19 cellular contexts compared by ENCODE assay signal in genomic region chr6:129677634-129678325, GRCh38. TPM values are rescaled to one million over a fixed set of nuclear protein-coding genes. Genes with fewer than 3 reads are reported as not detected.
DNase-seq lines count a peak whose midpoint lies in the region; ATAC-seq and TF ChIP-seq lines count a peak whose summit lies in the region.
"Had no signal": no experiment of that assay in that cellular context is flagged by ENCODE, and none has a peak within 500 bp of the region (broad histone marks: within the 10 kb centered on the region; RNA-seq: fewer than 3 reads in every experiment).

No MANE protein-coding gene starts in this region.

- H3K27ac ChIP-seq in CD8-positive, alpha-beta memory T cell (ENCODE audit: low read depth, low read length): peak overlapping the region; percentile 5
- peak overlapping the region; percentile 40 for H3K27ac ChIP-seq in PC-3 (ENCODE audit: low read length)
- H3K27ac ChIP-seq in parathyroid adenoma: peak overlapping the region; percentile 17
- H3K27ac ChIP-seq in gastroesophageal sphincter: no peak overlapping the region

- CTCF ChIA-PET in CD8-positive, alpha-beta memory T cell (lab: Charles Lee): interaction anchor here (0.5 to 1.1 kb wide), 3 partner anchors 18 to 72 kb away, joined by 3 read pairs; no protein-coding TSS in a partner anchor
- CTCF ChIA-PET in PC-3 (lab: Charles Lee): no interaction called here

- WGBS in gastroesophageal sphincter (ENCODE audit: low coverage in 1 of 2), 2 donors: 85 to 92% methylated on average over 2 of the region's 2 CpGs

- H3K27ac Mint-ChIP-seq in CD8-positive, alpha-beta memory T cell: peak overlapping the region in 1 of 8 donors; percentile 10
- H3K27ac Mint-ChIP-seq: activated naive CD4-positive, alpha-beta T cell treated with anti-CD3 and anti-CD28 coated beads, Interleukin-2, amount 50 U/mL, for 24 hours had no signal

- H3K27me3 Mint-ChIP-seq in CD8-positive, alpha-beta memory T cell: no peaks in the 10 kb centered on the region
- H3K27me3 Mint-ChIP-seq: activated naive CD4-positive, alpha-beta T cell treated with anti-CD3 and anti-CD28 coated beads, Interleukin-2, amount 50 U/mL, for 24 hours; naive B cell had no signal

- POLR2A ChIA-PET in CD8-positive, alpha-beta memory T cell (lab: Charles Lee): no interaction called here
- POLR2A ChIA-PET in PC-3 (lab: Charles Lee; ENCODE audit: unreplicated experiment): no interaction called here

- no peaks in the 10 kb centered on the region for H3K36me3 ChIP-seq in CD8-positive, alpha-beta memory T cell (ENCODE audit: insufficient read depth, low read length)
- H3K36me3 ChIP-seq in PC-3 (ENCODE audit: low read depth, low read length): no peaks in the 10 kb centered on the region
- H3K36me3 ChIP-seq in parathyroid adenoma (ENCODE audit: control insufficient read depth, insufficient read depth, low read length): no peaks in the 10 kb centered on the region
- H3K36me3 ChIP-seq in gastroesophageal sphincter: no peaks in the 10 kb centered on the region
- H3K36me3 ChIP-seq: MG63, stomach had no signal

- no peak overlapping the region for H3K4me3 ChIP-seq in CD8-positive, alpha-beta memory T cell (ENCODE audit: low read length)
- no peak overlapping the region for H3K4me3 ChIP-seq in PC-3 (ENCODE audit: low read length)
- no peak overlapping the region for H3K4me3 ChIP-seq in parathyroid adenoma (ENCODE audit: low read depth, low read length)
- H3K4me3 ChIP-seq in gastroesophageal sphincter: no peak overlapping the region
- H3K4me3 ChIP-seq: MG63, stomach had no signal

- no TSS peak for BruUV-seq in PC-3 (replicated peaks; lab: Mats Ljungman, UMichigan)

- no peaks in the 10 kb centered on the region for H3F3A ChIP-seq in PC-3 (ENCODE audit: low read length, unreplicated experiment)

- no peak for TF ChIP-seq EP300 in gastroesophageal sphincter (IDR thresholded peaks at IDR 0.05)

- H3K4me3 Mint-ChIP-seq in CD8-positive, alpha-beta memory T cell: no peak overlapping the region
- H3K4me3 Mint-ChIP-seq: activated naive CD4-positive, alpha-beta T cell treated with anti-CD3 and anti-CD28 coated beads, Interleukin-2, amount 50 U/mL, for 24 hours; naive B cell had no signal

- peaks cover 8% of the 10 kb centered on the region for H3K4me1 ChIP-seq in CD8-positive, alpha-beta memory T cell (ENCODE audit: insufficient read depth, low read length)
- H3K4me1 ChIP-seq in PC-3 (ENCODE audit: insufficient read depth, low read length): peaks cover 43% of the 10 kb centered on the region
- H3K4me1 ChIP-seq in parathyroid adenoma: peaks cover 25% of the 10 kb centered on the region
- H3K4me1 ChIP-seq in gastroesophageal sphincter: peaks cover 0 to 9% (median 0%) of the 10 kb centered on the region in 3 donors

- H3K4me2 ChIP-seq in PC-3 (ENCODE audit: low read length): peak overlapping the region; percentile 41
- no peak overlapping the region for H3K4me2 ChIP-seq in parathyroid adenoma (ENCODE audit: low read length)

- ATAC-seq in PC-3: peak; percentile 44; the same call in 1 of the 2 replicates
- ATAC-seq in HG03280 (IDR thresholded peaks at IDR 0.05; ENCODE audit: unreplicated experiment): no peak
- no peak for ATAC-seq in gastroesophageal sphincter
- ATAC-seq: Right ventricle myocardium inferior had no signal

- no peaks in the 10 kb centered on the region for H3K9me3 Mint-ChIP-seq in CD8-positive, alpha-beta memory T cell
- H3K9me3 Mint-ChIP-seq: activated naive CD4-positive, alpha-beta T cell treated with anti-CD3 and anti-CD28 coated beads, Interleukin-2, amount 50 U/mL, for 24 hours; naive B cell had no signal

- H3K9me3 ChIP-seq in CD8-positive, alpha-beta memory T cell (ENCODE audit: low read length): no peaks in the 10 kb centered on the region
- H3K9me3 ChIP-seq in PC-3 (ENCODE audit: low read length): no peaks in the 10 kb centered on the region
- no peaks in the 10 kb centered on the region for H3K9me3 ChIP-seq in parathyroid adenoma (ENCODE audit: control insufficient read depth, low read length)
- no peaks in the 10 kb centered on the region for H3K9me3 ChIP-seq in gastroesophageal sphincter
- H3K9me3 ChIP-seq: MG63, stomach had no signal

- H3K27me3 ChIP-seq in CD8-positive, alpha-beta memory T cell (ENCODE audit: insufficient read depth, low read length, poor library complexity, severe bottlenecking): no peaks in the 10 kb centered on the region
- H3K27me3 ChIP-seq in PC-3 (ENCODE audit: low read length): no peaks in the 10 kb centered on the region
- no peaks in the 10 kb centered on the region for H3K27me3 ChIP-seq in parathyroid adenoma (ENCODE audit: control insufficient read depth, insufficient read depth, low read length)
- H3K27me3 ChIP-seq in gastroesophageal sphincter: peaks cover 3% of the 10 kb centered on the region
- H3K27me3 ChIP-seq: MG63, stomach had no signal

- no peaks in the 10 kb centered on the region for H3K9me2 ChIP-seq in PC-3 (replicated peaks; ENCODE audit: low read length)

- no peaks in the 10 kb centered on the region for H4K20me1 ChIP-seq in PC-3 (ENCODE audit: low read length)

- peaks cover 22 to 52% (median 41%) of the 10 kb centered on the region in 3 donors for H3K4me1 Mint-ChIP-seq in CD8-positive, alpha-beta memory T cell

- no peak for TF ChIP-seq POLR2A in erythroblast (IDR thresholded peaks at IDR 0.05; ENCODE audit: low read length)
- TF ChIP-seq POLR2A in gastroesophageal sphincter (IDR thresholded peaks at IDR 0.05): no peak

- H2AFZ ChIP-seq in PC-3 (ENCODE audit: low read length) (no peak overlapping the region), parathyroid adenoma (no peak overlapping the region)

- TF ChIP-seq CTCF in PC-3 (conservative IDR thresholded peaks at IDR 0.05; ENCODE audit: low read depth, low read length) (no peak), parathyroid adenoma (IDR thresholded peaks at IDR 0.05) (no peak), gastroesophageal sphincter (IDR thresholded peaks at IDR 0.05) (no peak)

- intact Hi-C loops in PC-3 (cut with micrococcal nuclease): loop anchor here (10.0 kb wide), 1 partner anchor 183 kb away; no protein-coding TSS in a partner anchor

- H3K9ac ChIP-seq in PC-3 (ENCODE audit: low read length) (no peak overlapping the region), parathyroid adenoma (no peak overlapping the region)

- peaks cover 0 to 1% (median 0%) of the 10 kb centered on the region in 3 donors for H3K36me3 Mint-ChIP-seq in CD8-positive, alpha-beta memory T cell
- H3K36me3 Mint-ChIP-seq: activated naive CD4-positive, alpha-beta T cell treated with anti-CD3 and anti-CD28 coated beads, Interleukin-2, amount 50 U/mL, for 24 hours; naive B cell had no signal

- DNase-seq in CD8-positive, alpha-beta memory T cell: no peak
- DNase-seq in PC-3: peak; percentile 51
- peak; percentile 61 to 82 for DNase-seq in erythroblast (lab: John Stamatoyannopoulos, UW)
- DNase-seq in hepatic stellate cell (ENCODE audit: low spot score): no peak
- no peak for DNase-seq in effector CD4-positive, alpha-beta T cell
- DNase-seq: activated CD4-positive, alpha-beta T cell treated with anti-CD3 and anti-CD28 coated beads for 48 hours; effector CD8-positive, alpha-beta T cell; H7; MG63; naive B cell; NCI-H226; NK-92 treated with Interleukin-12 subunit alpha and Interleukin-12 subunit beta, amount 100 ng/mL, for 24 hours; stimulated activated CD4-positive, alpha-beta T cell treated with anti-CD3 and anti-CD28 coated beads, Interleukin-15, amount 100 ng/mL, for 24 hours; stomach had no signal

- H3K79me2 ChIP-seq in PC-3 (ENCODE audit: low read length) (peaks cover 7% of the 10 kb centered on the region; the same call in 1 of the 2 replicates), parathyroid adenoma (peaks cover 33% of the 10 kb centered on the region)

RNA-seq across cellular contexts. Expression of gene ARHGAP18, which starts 32.2 kb away (rescaled TPM):
- 1 to 10 TPM; 6.5 to 7.2 TPM for total RNA-seq in CD8-positive, alpha-beta memory T cell
- polyA plus RNA-seq in CD8-positive, alpha-beta memory T cell: 5.8 TPM
- total RNA-seq in PC-3 (2014; rRNA removed): 4.1 and 5.9 TPM in 2 replicates
- total RNA-seq in gastroesophageal sphincter: 10 to 100 TPM in 2 of 4 donors, 1 to 10 TPM in 2; 2.8 to 15.0 (median 9.4) TPM

Comparison
In these comparisons a context has a peak if more than half of its experiments do, and no peak if none do; other contexts are left out.
1. DNase-seq: peak in PC-3 (single experiment) and erythroblast (2 of 2); none in CD8-positive, alpha-beta memory T cell (0 of 5), hepatic stellate cell (single experiment) and effector CD4-positive, alpha-beta T cell (single experiment).
2. H3K27ac ChIP-seq: peak in CD8-positive, alpha-beta memory T cell (single experiment), PC-3 (single experiment) and parathyroid adenoma (single experiment); none in gastroesophageal sphincter (0 of 4).